Comparison of ENCODE assay signal across 21 cellular contexts in the genomic region with DNA sequence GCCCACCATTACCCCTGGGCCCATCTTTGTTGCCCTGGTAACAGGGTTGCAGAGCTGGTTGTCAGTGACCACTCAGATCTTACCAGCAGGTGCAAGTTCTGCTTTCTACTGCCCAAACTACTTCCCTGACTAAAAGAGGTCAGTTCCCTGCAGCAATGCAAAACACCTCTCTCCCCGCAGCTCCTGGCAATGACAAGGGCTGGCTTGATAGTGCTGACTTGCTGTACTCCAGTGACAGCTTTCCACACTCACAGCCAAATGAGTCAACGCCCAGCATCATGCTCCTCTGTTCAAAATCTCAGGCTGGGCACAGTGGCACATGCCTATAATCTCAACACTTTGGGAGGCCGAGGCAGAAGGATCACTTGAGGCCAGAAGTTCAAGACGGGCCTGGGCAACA.
"Had no signal": no experiment of that assay in that cellular context is flagged by ENCODE, and none has a peak within 500 bp of the region (broad histone marks: within the 10 kb centered on the region; RNA-seq: fewer than 3 reads in every experiment).

No MANE protein-coding gene starts in this region.

- H3K27me3 ChIP-seq: Peyer's patch had no signal

- H3K9me3 ChIP-seq: Peyer's patch had no signal

- H3K36me3 ChIP-seq: Peyer's patch had no signal

- H3K4me1 ChIP-seq: Peyer's patch had no signal

- ATAC-seq: activated T-helper 17 cell treated with anti-CD3 and anti-CD28 coated beads, Interleukin-2, amount 50 U/mL, for 72 hours; T-helper 17 cell had no signal

- DNase-seq: activated B cell treated with CpG ODN at 0.5 μM for 24 hours; activated CD4-positive, alpha-beta memory T cell treated with anti-CD3 and anti-CD28 coated beads, Interleukin-2, amount 10 ng/mL, durations not matched to agents 7 days and 5 days; activated CD4-positive, alpha-beta T cell treated with anti-CD3 and anti-CD28 coated beads for 1 hour; activated CD4-positive, alpha-beta T cell treated with anti-CD3 and anti-CD28 coated beads, Interleukin-2, amount 50 U/mL, for 1 hour; activated gamma-delta T cell; activated naive CD4-positive, alpha-beta T cell treated with anti-CD3 and anti-CD28 coated beads for 36 hours; activated T-cell treated with anti-CD3 and anti-CD28 coated beads for 4 hours; activated T-cell treated with anti-CD3 and anti-CD28 coated beads, Interleukin-2, amount 50 U/mL, for 48 hours; MM.1S; NCI-H1105 treated with DMSO at 0.1 percent for 48 hours; NCI-H1436 treated with DMSO at 0.1 percent for 48 hours; NCI-H187; NCI-H2081; NCI-H510A treated with DMSO at 0.1 percent for 48 hours; NCI-H69; Peyer's patch; SHP77 treated with DMSO at 0.1 percent for 48 hours; T-helper 17 cell; T-helper 9 cell had no signal

- H3K4me3 ChIP-seq: Peyer's patch had no signal

- H3K27ac ChIP-seq: Peyer's patch, RWPE1 had no signal
